ENCODE assay signal across 7 cellular contexts in the genomic region with DNA sequence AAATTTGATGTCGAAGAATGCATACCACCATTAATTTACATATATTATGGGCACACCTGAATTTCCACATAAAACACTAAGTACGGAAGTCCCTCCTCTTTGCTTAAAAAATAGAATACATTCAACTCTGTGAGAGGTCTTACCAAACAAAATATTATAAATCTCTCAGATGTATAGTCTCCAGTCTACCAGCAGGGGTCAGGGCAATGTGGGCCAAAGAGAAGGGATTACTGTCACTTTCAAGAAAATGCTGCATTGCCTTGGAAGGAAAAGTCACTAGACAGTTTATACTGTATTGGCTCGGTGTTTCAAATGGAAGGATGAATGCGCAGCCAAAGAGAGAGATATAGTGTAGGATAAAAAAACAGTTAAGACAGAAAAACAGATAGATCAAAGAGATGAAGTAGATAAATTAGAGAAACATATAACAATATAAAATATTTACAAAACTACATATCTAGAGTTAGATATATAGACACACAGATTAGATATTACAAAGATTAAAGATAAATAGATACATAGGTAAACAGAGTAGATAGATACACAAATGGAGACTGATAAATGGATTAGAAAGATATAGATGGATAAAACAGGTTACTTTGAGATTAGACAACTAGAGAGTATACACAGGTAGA. TPM values are rescaled to one million over a fixed set of nuclear protein-coding genes. Genes with fewer than 3 reads are reported as not detected.
DNase-seq lines count a peak whose midpoint lies in the region; ATAC-seq and TF ChIP-seq lines count a peak whose summit lies in the region.

No MANE protein-coding gene starts in this region.

- no peaks in the 10 kb centered on the region for H3K9me3 ChIP-seq in PC-9 (ENCODE audit: insufficient read depth, low read depth)
- no peaks in the 10 kb centered on the region for H3K9me3 ChIP-seq in hepatocyte (ENCODE audit: low read depth)

- TF ChIP-seq CTCF in GM20000 (IDR thresholded peaks at IDR 0.05; ENCODE audit: extremely low read depth, missing control alignments) (peak; percentile 63), PC-9 (conservative IDR thresholded peaks at IDR 0.05) (peak; percentile 95), hepatocyte (IDR thresholded peaks at IDR 0.05; ENCODE audit: poor library complexity) (peak; percentile 90)

- H3K27me3 ChIP-seq in PC-9 (ENCODE audit: insufficient read depth, low read depth) (no peaks in the 10 kb centered on the region), hepatocyte (no peaks in the 10 kb centered on the region)

- no TSS peak for BruUV-seq in PC-9 (replicated peaks; lab: Mats Ljungman, UMichigan)

- peak; percentile 52 for ATAC-seq in activated naive CD8-positive, alpha-beta T cell treated with anti-CD3 and anti-CD28 coated beads, Interleukin-2, amount 50 U/mL, for 24 hours

- CTCF ChIA-PET in PC-9 (lab: Charles Lee): interaction anchor here (0.7 kb wide), 1 partner anchor 11 kb away, joined by 4 read pairs; no protein-coding TSS in a partner anchor

- H3K4me2 ChIP-seq in PC-9 (no peak overlapping the region), hepatocyte (no peak overlapping the region)

- 54% methylated on average over 4 of the region's 4 CpGs for WGBS in hepatocyte (ENCODE audit: low lambda C conversion rate, missing lambda C conversion rate)

- H3K4me3 Mint-ChIP-seq in activated naive CD8-positive, alpha-beta T cell treated with anti-CD3 and anti-CD28 coated beads, Interleukin-2, amount 50 U/mL, for 24 hours: no peak overlapping the region

- POLR2A ChIA-PET in PC-9 (lab: Charles Lee; ENCODE audit: unreplicated experiment): no interaction called here

- intact Hi-C loops in PC-9 (cut with micrococcal nuclease; ENCODE audit: unreplicated experiment): loop anchor here (5.0 kb wide), 1 partner anchor 115 kb away; a partner anchor contains a TSS

- 0 out of 2 replicates have a peak, but pooled peaks cover 6% of the 10 kb centered on the region for H3F3A ChIP-seq in PC-9 (ENCODE audit: insufficient read depth, low read depth)

- H3K79me2 ChIP-seq in PC-9 (ENCODE audit: low read depth): no peaks in the 10 kb centered on the region
- no peaks in the 10 kb centered on the region for H3K79me2 ChIP-seq in hepatocyte

- peaks cover 31% of the 10 kb centered on the region for H3K36me3 Mint-ChIP-seq in activated naive CD8-positive, alpha-beta T cell treated with anti-CD3 and anti-CD28 coated beads, Interleukin-2, amount 50 U/mL, for 24 hours (ENCODE audit: low read depth)

- H3K4me1 ChIP-seq in PC-9 (replicated peaks; ENCODE audit: insufficient read depth) (no peaks in the 10 kb centered on the region), hepatocyte (ENCODE audit: insufficient read depth) (no peaks in the 10 kb centered on the region)

- H3K9me3 Mint-ChIP-seq in activated naive CD8-positive, alpha-beta T cell treated with anti-CD3 and anti-CD28 coated beads, Interleukin-2, amount 50 U/mL, for 24 hours: no peaks in the 10 kb centered on the region

- H2AFZ ChIP-seq in PC-9 (no peak overlapping the region), hepatocyte (no peak overlapping the region)

- H3K4me1 Mint-ChIP-seq in activated naive CD8-positive, alpha-beta T cell treated with anti-CD3 and anti-CD28 coated beads, Interleukin-2, amount 50 U/mL, for 24 hours: no peaks in the 10 kb centered on the region

- no peaks in the 10 kb centered on the region for H3K27me3 Mint-ChIP-seq in activated naive CD8-positive, alpha-beta T cell treated with anti-CD3 and anti-CD28 coated beads, Interleukin-2, amount 50 U/mL, for 24 hours

- no peaks in the 10 kb centered on the region for H4K20me1 ChIP-seq in PC-9 (ENCODE audit: insufficient read depth)
- no peaks in the 10 kb centered on the region for H4K20me1 ChIP-seq in hepatocyte (ENCODE audit: insufficient read depth, poor library complexity, severe bottlenecking)

- no peak overlapping the region for H3K27ac Mint-ChIP-seq in activated naive CD8-positive, alpha-beta T cell treated with anti-CD3 and anti-CD28 coated beads, Interleukin-2, amount 50 U/mL, for 24 hours

- DNase-seq in EH (ENCODE audit: low read depth): peak; percentile 59
- peak; percentile 59 for DNase-seq in GM20000 (ENCODE audit: low spot score)
- peak; percentile 81 for DNase-seq in HT-29 (ENCODE audit: low spot score)
- peak; percentile 21 to 54 for DNase-seq in PC-9
- DNase-seq in activated naive CD8-positive, alpha-beta T cell treated with anti-CD3 and anti-CD28 coated beads, Interleukin-2, amount 50 U/mL, for 24 hours: peak; percentile 32
- DNase-seq in hepatocyte (ENCODE audit: low spot score): peak; percentile 72
- DNase-seq in stimulated activated CD4-positive, alpha-beta T cell treated with anti-CD3 and anti-CD28 coated beads, Interleukin-1b, Interleukin-23, amount 100 ng/mL, for 48 hours: peak; percentile 36

- H3K27ac ChIP-seq in PC-9: no peak overlapping the region
- no peak overlapping the region for H3K27ac ChIP-seq in hepatocyte

- H3K4me3 ChIP-seq in PC-9: no peak overlapping the region
- no peak overlapping the region for H3K4me3 ChIP-seq in hepatocyte

- H3K9me2 ChIP-seq in PC-9 (ENCODE audit: insufficient read depth) (no peaks in the 10 kb centered on the region), hepatocyte (replicated peaks; ENCODE audit: insufficient read depth) (no peaks in the 10 kb centered on the region)

- H3K36me3 ChIP-seq in PC-9 (ENCODE audit: low read depth) (peaks cover 5% of the 10 kb centered on the region; the same call in 1 of the 2 replicates), hepatocyte (replicated peaks; ENCODE audit: insufficient read depth, low read depth) (no peaks in the 10 kb centered on the region)

RNA-seq across cellular contexts. Expression of a gene that starts 20.9 kb away (rescaled TPM):
- total RNA-seq in HT-29 (2014; rRNA removed; shearing (Covaris generic)): 26.0 and 30.9 TPM in 2 replicates
- total RNA-seq in PC-9 (2021) (28.7 and 34.1 TPM in 2 replicates), hepatocyte (24.8 and 28.7 TPM in 2 replicates)
- polyA plus RNA-seq in hepatocyte: 21.7 and 26.0 TPM in 2 replicates

RNA-seq across cellular contexts. Expression of a gene that starts 54.2 kb away (rescaled TPM):
- 0.03 and 0.10 TPM in 2 replicates for total RNA-seq in HT-29 (2014; rRNA removed; shearing (Covaris generic))
- total RNA-seq in PC-9 (2021) (0.10 TPM in 1 of 2 replicates, not detected in the other), hepatocyte (0.32 and 0.37 TPM in 2 replicates)
- not detected in 2 replicates for polyA plus RNA-seq in hepatocyte
